ENCODE assay signal across 14 cellular contexts in the genomic region with DNA sequence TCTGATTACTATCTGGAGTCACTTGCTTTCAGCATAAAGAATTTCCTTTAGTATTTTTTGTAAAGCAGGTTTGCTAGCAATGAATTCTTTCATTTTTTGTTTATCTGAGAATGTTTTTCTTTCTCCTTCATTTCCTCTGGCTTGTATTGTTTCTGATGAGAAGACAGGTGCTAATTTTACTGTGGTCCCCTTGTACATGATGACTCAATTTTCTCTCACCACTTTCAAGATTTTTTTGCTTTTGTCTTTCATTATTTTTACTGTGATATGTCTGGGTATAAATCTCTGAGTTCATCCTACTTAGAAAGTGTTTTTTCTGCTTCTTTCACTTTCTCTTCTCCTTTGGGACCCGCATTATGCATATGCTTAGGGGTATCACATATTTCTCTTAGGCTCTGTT.
DNase-seq lines count a peak whose midpoint lies in the region; ATAC-seq and TF ChIP-seq lines count a peak whose summit lies in the region.
"Had no signal": no experiment of that assay in that cellular context is flagged by ENCODE, and none has a peak within 500 bp of the region (broad histone marks: within the 10 kb centered on the region; RNA-seq: fewer than 3 reads in every experiment).

No MANE protein-coding gene starts in this region.

- peaks cover 28% of the 10 kb centered on the region for H3K36me3 ChIP-seq in effector memory CD4-positive, alpha-beta T cell (ENCODE audit: control insufficient read depth, insufficient read depth, low read length)

- no peak overlapping the region for H3K4me3 Mint-ChIP-seq in activated T-cell treated with anti-CD3 and anti-CD28 coated beads, Interleukin-2, amount 50 U/mL, for 24 hours
- H3K4me3 Mint-ChIP-seq in progenitor cell of endocrine pancreas (ENCODE audit: low read depth), result no peak overlapping the region
- H3K4me3 Mint-ChIP-seq: B cell; CD4-positive, alpha-beta memory T cell had no signal

- H3K9me3 Mint-ChIP-seq in activated T-cell treated with anti-CD3 and anti-CD28 coated beads, Interleukin-2, amount 50 U/mL, for 24 hours, result peaks cover 10% of the 10 kb centered on the region
- peaks cover 19% of the 10 kb centered on the region for H3K9me3 Mint-ChIP-seq in progenitor cell of endocrine pancreas (ENCODE audit: low read depth)

- no peak for DNase-seq in activated T-cell treated with anti-CD3 and anti-CD28 coated beads, Interleukin-2, amount 50 U/mL, for 24 hours
- DNase-seq in activated T-cell treated with anti-CD3 and anti-CD28 coated beads, Interleukin-2, amount 50 U/mL, for 48 hours, result no peak
- peak; percentile 15 for DNase-seq in Jurkat, Clone E6-1 (ENCODE audit: low read depth, low spot score)
- DNase-seq in dermis blood vessel endothelial cell (peak; percentile 48), progenitor cell of endocrine pancreas (ENCODE audit: low spot score, unreplicated experiment) (no peak)
- no peak for DNase-seq in effector memory CD4-positive, alpha-beta T cell
- DNase-seq: CD4-positive, alpha-beta memory T cell; DMS79; EL; IMR-90 had no signal

- ATAC-seq in GM18868 (IDR thresholded peaks at IDR 0.05; ENCODE audit: unreplicated experiment), result no peak

- no peaks in the 10 kb centered on the region for H3K27me3 Mint-ChIP-seq in activated T-cell treated with anti-CD3 and anti-CD28 coated beads, Interleukin-2, amount 50 U/mL, for 24 hours
- H3K27me3 Mint-ChIP-seq in progenitor cell of endocrine pancreas, result no peaks in the 10 kb centered on the region
- H3K27me3 Mint-ChIP-seq: B cell; CD4-positive, alpha-beta memory T cell had no signal

- no peaks in the 10 kb centered on the region for H3K4me1 ChIP-seq in effector memory CD4-positive, alpha-beta T cell (ENCODE audit: control insufficient read depth, insufficient read depth, low read length, poor library complexity, severe bottlenecking)
- H3K4me1 ChIP-seq: HAP-1 had no signal

- H3K36me3 Mint-ChIP-seq in activated T-cell treated with anti-CD3 and anti-CD28 coated beads, Interleukin-2, amount 50 U/mL, for 24 hours (ENCODE audit: low read depth), result peaks cover 81% of the 10 kb centered on the region
- H3K36me3 Mint-ChIP-seq in progenitor cell of endocrine pancreas (ENCODE audit: insufficient read depth), result peaks cover 68% of the 10 kb centered on the region

- peak overlapping the region; percentile 24 for H3K27ac Mint-ChIP-seq in activated T-cell treated with anti-CD3 and anti-CD28 coated beads, Interleukin-2, amount 50 U/mL, for 24 hours
- no peak overlapping the region for H3K27ac Mint-ChIP-seq in progenitor cell of endocrine pancreas
- H3K27ac Mint-ChIP-seq: B cell; CD4-positive, alpha-beta memory T cell had no signal

- no peak for TF ChIP-seq CTCF in progenitor cell of endocrine pancreas (IDR thresholded peaks at IDR 0.05; ENCODE audit: unreplicated experiment)

- peaks cover 3% of the 10 kb centered on the region for H3K4me1 Mint-ChIP-seq in activated T-cell treated with anti-CD3 and anti-CD28 coated beads, Interleukin-2, amount 50 U/mL, for 24 hours (ENCODE audit: low read depth)
- H3K4me1 Mint-ChIP-seq in progenitor cell of endocrine pancreas (ENCODE audit: low read depth), result no peaks in the 10 kb centered on the region
- H3K4me1 Mint-ChIP-seq: B cell; CD4-positive, alpha-beta memory T cell had no signal

- H3K27ac ChIP-seq in effector memory CD4-positive, alpha-beta T cell (ENCODE audit: insufficient read depth, low read length, poor library complexity, severe bottlenecking), result no peak overlapping the region
- H3K27ac ChIP-seq: C4-2B had no signal

- no peak overlapping the region for H3K4me3 ChIP-seq in Jurkat, Clone E6-1 (ENCODE audit: low read length)
- H3K4me3 ChIP-seq in effector memory CD4-positive, alpha-beta T cell (ENCODE audit: insufficient read depth, low read depth, low read length, poor library complexity, severe bottlenecking), result no peak overlapping the region
- H3K4me3 ChIP-seq: HAP-1 had no signal

- H3K9me3 ChIP-seq in effector memory CD4-positive, alpha-beta T cell (ENCODE audit: control insufficient read depth, low read length), result no peaks in the 10 kb centered on the region
- H3K9me3 ChIP-seq: HAP-1 had no signal

- no peaks in the 10 kb centered on the region for H3K27me3 ChIP-seq in effector memory CD4-positive, alpha-beta T cell (replicated peaks; ENCODE audit: control insufficient read depth, insufficient read depth, low read length, poor library complexity, severe bottlenecking)

Comparison
In these comparisons a context has a peak if more than half of its experiments do, and no peak if none do; other contexts are left out.
1. DNase-seq: peak in Jurkat, Clone E6-1 (single experiment) and dermis blood vessel endothelial cell (single experiment); none in activated T-cell treated with anti-CD3 and anti-CD28 coated beads, Interleukin-2, amount 50 U/mL, for 24 hours (single experiment), activated T-cell treated with anti-CD3 and anti-CD28 coated beads, Interleukin-2, amount 50 U/mL, for 48 hours (0 of 2), progenitor cell of endocrine pancreas (single experiment) and effector memory CD4-positive, alpha-beta T cell (0 of 3).